Comparison of ENCODE assay signal across 19 cellular contexts in genomic region chr20:13799040-13799439, GRCh38.
"Had no signal": no experiment of that assay in that cellular context is flagged by ENCODE, and none has a peak within 500 bp of the region (broad histone marks: within the 10 kb centered on the region; RNA-seq: fewer than 3 reads in every experiment).

No MANE protein-coding gene starts in this region.

- H3K27ac ChIP-seq: lower lobe of right lung, neutrophil, pancreas had no signal

- H3K9me3 Mint-ChIP-seq: effector memory CD8-positive, alpha-beta T cell; naive thymus-derived CD8-positive, alpha-beta T cell; stimulated activated naive CD8-positive, alpha-beta T cell treated with anti-CD3 and anti-CD28 coated beads, Interleukin-15, amount 100 ng/mL, for 72 hours had no signal

- DNase-seq: cortex of kidney; effector memory CD8-positive, alpha-beta T cell; erythroblast; head of caudate nucleus; left ventricle myocardium superior; lower lobe of right lung; naive thymus-derived CD8-positive, alpha-beta T cell; pancreas; stimulated activated CD4-positive, alpha-beta T cell treated with anti-CD3 and anti-CD28 coated beads, Interleukin-12 subunit alpha, Interleukin-12 subunit beta, amount 100 ng/mL, for 4 hours; stimulated activated CD4-positive, alpha-beta T cell treated with anti-CD3 and anti-CD28 coated beads, Interleukin-1b, Interleukin-23, amount 100 ng/mL, for 48 hours; stimulated activated CD4-positive, alpha-beta T cell treated with anti-CD3 and anti-CD28 coated beads, Interleukin-4, amount 100 ng/mL, for 1 hour; stimulated activated CD8-positive, alpha-beta memory T cell treated with anti-CD3 and anti-CD28 coated beads, Interleukin-4, amount 100 ng/mL, for 48 hours; stimulated activated naive CD4-positive, alpha-beta T cell; stimulated activated naive CD8-positive, alpha-beta T cell treated with anti-CD3 and anti-CD28 coated beads, Interleukin-15, amount 100 ng/mL, for 72 hours; thyroid gland; trophoblast cell had no signal

- H3K4me1 Mint-ChIP-seq: stimulated activated naive CD8-positive, alpha-beta T cell treated with anti-CD3 and anti-CD28 coated beads, Interleukin-15, amount 100 ng/mL, for 72 hours had no signal

- ATAC-seq: effector memory CD8-positive, alpha-beta T cell; left ventricle myocardium superior; lower lobe of right lung; naive thymus-derived CD8-positive, alpha-beta T cell; pancreas; sciatic nerve; stimulated activated naive CD8-positive, alpha-beta T cell treated with anti-CD3 and anti-CD28 coated beads, Interleukin-15, amount 100 ng/mL, for 72 hours had no signal

- H3K27me3 Mint-ChIP-seq: effector memory CD8-positive, alpha-beta T cell; naive thymus-derived CD8-positive, alpha-beta T cell; stimulated activated naive CD8-positive, alpha-beta T cell treated with anti-CD3 and anti-CD28 coated beads, Interleukin-15, amount 100 ng/mL, for 72 hours had no signal

- H3K4me1 ChIP-seq: lower lobe of right lung had no signal

- H3K9me3 ChIP-seq: lower lobe of right lung, neutrophil, pancreas, thyroid gland had no signal

- H3K27ac Mint-ChIP-seq: stimulated activated naive CD8-positive, alpha-beta T cell treated with anti-CD3 and anti-CD28 coated beads, Interleukin-15, amount 100 ng/mL, for 72 hours had no signal

- H3K4me3 ChIP-seq: lower lobe of right lung, pancreas, smooth muscle cell, thyroid gland had no signal

- H3K4me3 Mint-ChIP-seq: effector memory CD8-positive, alpha-beta T cell; naive thymus-derived CD8-positive, alpha-beta T cell; stimulated activated naive CD8-positive, alpha-beta T cell treated with anti-CD3 and anti-CD28 coated beads, Interleukin-15, amount 100 ng/mL, for 72 hours had no signal

- H3K27me3 ChIP-seq: neutrophil, pancreas, thyroid gland had no signal
